Comparison of ENCODE assay signal across 8 cellular contexts in the genomic region with DNA sequence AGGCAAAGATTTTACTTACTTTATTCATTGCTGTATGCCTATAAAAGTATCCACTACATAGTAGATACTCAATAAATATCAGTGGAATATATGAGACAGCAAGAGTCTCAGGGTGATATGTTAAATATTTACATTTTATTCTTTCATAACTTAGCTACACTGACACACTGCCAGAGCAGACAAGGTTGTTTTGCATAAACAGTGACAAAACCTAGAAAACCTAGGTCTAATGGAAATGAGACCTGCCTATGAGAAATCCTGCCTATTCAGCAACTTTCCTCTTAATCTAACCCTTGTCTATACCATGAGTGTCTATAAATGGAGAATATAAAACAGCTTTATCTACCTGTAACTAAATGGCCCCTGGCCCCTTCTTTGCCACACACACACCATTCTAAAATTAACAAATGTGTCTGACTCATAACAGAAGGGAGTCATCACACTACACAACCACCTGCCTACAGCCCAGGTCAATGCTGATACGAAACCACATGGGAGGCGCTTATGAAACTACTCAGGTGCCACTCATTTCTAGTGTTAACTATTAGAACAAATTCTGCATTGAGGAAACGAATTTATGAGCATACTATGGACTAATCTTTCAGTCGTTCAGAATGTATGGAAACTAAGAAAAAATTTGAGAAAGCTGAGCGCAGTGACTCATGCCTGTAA.
A peak's percentile ranks its signal among the peaks of the same experiment; 100 is the strongest.
DNase-seq lines count a peak whose midpoint lies in the region; ATAC-seq, FAIRE-seq and TF ChIP-seq lines count a peak whose summit lies in the region.
"Had no signal": no experiment of that assay in that cellular context is flagged by ENCODE, and none has a peak within 500 bp of the region (broad histone marks: within the 10 kb centered on the region; RNA-seq: fewer than 3 reads in every experiment).

No MANE protein-coding gene starts in this region.

- no peak for TF ChIP-seq POLR2A in testis (IDR thresholded peaks at IDR 0.05)

- peak; percentile 95 for ATAC-seq in HG02763 (IDR thresholded peaks at IDR 0.05; ENCODE audit: unreplicated experiment)
- peak; percentile 62 for ATAC-seq in T-helper 17 cell
- no peak for ATAC-seq in SK-N-SH treated with all-trans-retinoic acid at 6 μM for 48 hours

- no peaks in the 10 kb centered on the region for H3K9me3 ChIP-seq in T-helper 17 cell (ENCODE audit: control insufficient read depth, low read length, poor library complexity, severe bottlenecking)
- H3K9me3 ChIP-seq in testis, result no peaks in the 10 kb centered on the region

- DNase-seq in GM19239 (ENCODE audit: insufficient read length, low spot score) (peak; percentile 60), T-helper 17 cell (no peak), retina (no peak), testis (no peak)
- DNase-seq in stimulated activated CD4-positive, alpha-beta T cell treated with anti-CD3 and anti-CD28 coated beads, Interleukin-4, amount 100 ng/mL, for 24 hours, result peak; percentile 52

- peak; percentile 98 for FAIRE-seq in GM19239 (lab: Jason Lieb, UNC)
- FAIRE-seq: TTC549 had no signal

- peaks cover 17% of the 10 kb centered on the region for H3K4me1 Mint-ChIP-seq in T-helper 17 cell

- no peak overlapping the region for H3K4me3 Mint-ChIP-seq in T-helper 17 cell

- H3K36me3 Mint-ChIP-seq in T-helper 17 cell (ENCODE audit: low read depth), result peaks cover 13% of the 10 kb centered on the region

- H3K27ac Mint-ChIP-seq in T-helper 17 cell, result peak overlapping the region; percentile 83

- intact Hi-C loops in testis (cut with DNase I; ENCODE audit: low total_unique reads), result no loop called here

- WGBS in testis, 2 donors, result 90 to 91% methylated on average over 5 of the region's 5 CpGs

- no peaks in the 10 kb centered on the region for H3K27me3 ChIP-seq in testis

- H3K4me3 ChIP-seq in testis, result no peak overlapping the region

- H3K4me1 ChIP-seq in testis, result no peaks in the 10 kb centered on the region

- TF ChIP-seq CTCF in testis (IDR thresholded peaks at IDR 0.05), result no peak

- no peak overlapping the region for H3K27ac ChIP-seq in testis

- no peaks in the 10 kb centered on the region for H3K27me3 Mint-ChIP-seq in T-helper 17 cell

- no peaks in the 10 kb centered on the region for H3K36me3 ChIP-seq in testis (ENCODE audit: low read depth, missing control alignments)

TF ChIP-seq in SK-N-SH treated with all-trans-retinoic acid at 6 μM for 48 hours, 23 proteins besides CTCF, POLR2A, EP300 and RAD21:
- TF ChIP-seq ARNTL (CRISPR knock-in tag; IDR thresholded peaks at IDR 0.05; ENCODE audit: borderline replicate concordance, low read depth), result no peak
- TF ChIP-seq, protein P1, sequence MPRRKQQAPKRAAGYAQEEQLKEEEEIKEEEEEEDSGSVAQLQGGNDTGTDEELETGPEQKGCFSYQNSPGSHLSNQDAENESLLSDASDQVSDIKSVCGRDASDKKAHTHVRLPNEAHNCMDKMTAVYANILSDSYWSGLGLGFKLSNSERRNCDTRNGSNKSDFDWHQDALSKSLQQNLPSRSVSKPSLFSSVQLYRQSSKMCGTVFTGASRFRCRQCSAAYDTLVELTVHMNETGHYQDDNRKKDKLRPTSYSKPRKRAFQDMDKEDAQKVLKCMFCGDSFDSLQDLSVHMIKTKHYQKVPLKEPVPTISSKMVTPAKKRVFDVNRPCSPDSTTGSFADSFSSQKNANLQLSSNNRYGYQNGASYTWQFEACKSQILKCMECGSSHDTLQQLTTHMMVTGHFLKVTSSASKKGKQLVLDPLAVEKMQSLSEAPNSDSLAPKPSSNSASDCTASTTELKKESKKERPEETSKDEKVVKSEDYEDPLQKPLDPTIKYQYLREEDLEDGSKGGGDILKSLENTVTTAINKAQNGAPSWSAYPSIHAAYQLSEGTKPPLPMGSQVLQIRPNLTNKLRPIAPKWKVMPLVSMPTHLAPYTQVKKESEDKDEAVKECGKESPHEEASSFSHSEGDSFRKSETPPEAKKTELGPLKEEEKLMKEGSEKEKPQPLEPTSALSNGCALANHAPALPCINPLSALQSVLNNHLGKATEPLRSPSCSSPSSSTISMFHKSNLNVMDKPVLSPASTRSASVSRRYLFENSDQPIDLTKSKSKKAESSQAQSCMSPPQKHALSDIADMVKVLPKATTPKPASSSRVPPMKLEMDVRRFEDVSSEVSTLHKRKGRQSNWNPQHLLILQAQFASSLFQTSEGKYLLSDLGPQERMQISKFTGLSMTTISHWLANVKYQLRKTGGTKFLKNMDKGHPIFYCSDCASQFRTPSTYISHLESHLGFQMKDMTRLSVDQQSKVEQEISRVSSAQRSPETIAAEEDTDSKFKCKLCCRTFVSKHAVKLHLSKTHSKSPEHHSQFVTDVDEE (CRISPR knock-in tag; IDR thresholded peaks at IDR 0.05), result no peak
- TF ChIP-seq ZNF565 (CRISPR knock-in tag; conservative IDR thresholded peaks at IDR 0.05; ENCODE audit: low read depth), result no peak
- TF ChIP-seq PPARA (CRISPR knock-in tag; IDR thresholded peaks at IDR 0.05; ENCODE audit: borderline replicate concordance), result no peak
- TF ChIP-seq TOX (CRISPR knock-in tag; IDR thresholded peaks at IDR 0.05; ENCODE audit: borderline replicate concordance), result no peak
- TF ChIP-seq RARB (CRISPR knock-in tag; IDR thresholded peaks at IDR 0.05), result no peak
- TF ChIP-seq CSDC2 (CRISPR knock-in tag; IDR thresholded peaks at IDR 0.05), result no peak
- TF ChIP-seq ZFP30 (CRISPR knock-in tag; IDR thresholded peaks at IDR 0.05), result no peak
- TF ChIP-seq GLIS3 (CRISPR knock-in tag; IDR thresholded peaks at IDR 0.05), result no peak
- TF ChIP-seq, protein P2, sequence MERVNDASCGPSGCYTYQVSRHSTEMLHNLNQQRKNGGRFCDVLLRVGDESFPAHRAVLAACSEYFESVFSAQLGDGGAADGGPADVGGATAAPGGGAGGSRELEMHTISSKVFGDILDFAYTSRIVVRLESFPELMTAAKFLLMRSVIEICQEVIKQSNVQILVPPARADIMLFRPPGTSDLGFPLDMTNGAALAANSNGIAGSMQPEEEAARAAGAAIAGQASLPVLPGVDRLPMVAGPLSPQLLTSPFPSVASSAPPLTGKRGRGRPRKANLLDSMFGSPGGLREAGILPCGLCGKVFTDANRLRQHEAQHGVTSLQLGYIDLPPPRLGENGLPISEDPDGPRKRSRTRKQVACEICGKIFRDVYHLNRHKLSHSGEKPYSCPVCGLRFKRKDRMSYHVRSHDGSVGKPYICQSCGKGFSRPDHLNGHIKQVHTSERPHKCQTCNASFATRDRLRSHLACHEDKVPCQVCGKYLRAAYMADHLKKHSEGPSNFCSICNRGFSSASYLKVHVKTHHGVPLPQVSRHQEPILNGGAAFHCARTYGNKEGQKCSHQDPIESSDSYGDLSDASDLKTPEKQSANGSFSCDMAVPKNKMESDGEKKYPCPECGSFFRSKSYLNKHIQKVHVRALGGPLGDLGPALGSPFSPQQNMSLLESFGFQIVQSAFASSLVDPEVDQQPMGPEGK (CRISPR knock-in tag; IDR thresholded peaks at IDR 0.05; ENCODE audit: borderline replicate concordance), result no peak

Comparison
In these comparisons a context has a peak if more than half of its experiments do, and no peak if none do; other contexts are left out.
1. DNase-seq: peak in GM19239 (single experiment) and stimulated activated CD4-positive, alpha-beta T cell treated with anti-CD3 and anti-CD28 coated beads, Interleukin-4, amount 100 ng/mL, for 24 hours (single experiment); none in T-helper 17 cell (0 of 3), retina (single experiment) and testis (single experiment).